Comparison of ENCODE assay signal across 8 cellular contexts in genomic region chr16:715448-716249, GRCh38. TPM values are rescaled to one million over a fixed set of nuclear protein-coding genes. Genes with fewer than 3 reads are reported as not detected.
DNase-seq lines count a peak whose midpoint lies in the region; ATAC-seq and TF ChIP-seq lines count a peak whose summit lies in the region.

No MANE protein-coding gene starts in this region.

- no peaks in the 10 kb centered on the region for H4K20me1 ChIP-seq in OCI-LY7 (ENCODE audit: insufficient read depth, low read length)

- peaks cover 10% of the 10 kb centered on the region for H3K27me3 ChIP-seq in effector memory CD4-positive, alpha-beta T cell (replicated peaks; ENCODE audit: control insufficient read depth, insufficient read depth, low read length, poor library complexity, severe bottlenecking)

- no peaks in the 10 kb centered on the region for H3K9me3 Mint-ChIP-seq in nephron

- H3K9me3 ChIP-seq in OCI-LY7 (ENCODE audit: low read length) = no peaks in the 10 kb centered on the region
- H3K9me3 ChIP-seq in effector memory CD4-positive, alpha-beta T cell (ENCODE audit: control insufficient read depth, low read length) = no peaks in the 10 kb centered on the region

- H3K36me3 Mint-ChIP-seq in nephron (ENCODE audit: low read depth) = no peaks in the 10 kb centered on the region

- in situ Hi-C loops in GM18951 (cut with MboI; ENCODE audit: low sequenced_read_pairs, unreplicated experiment) = loop anchor here (10.0 kb wide), 1 partner anchor 69 kb away; the partner anchor contains the start of genes CHTF18 and RPUSD1

- H3K4me1 Mint-ChIP-seq in nephron = peaks cover 15% of the 10 kb centered on the region

- peak overlapping the region; percentile 65 for H3K4me3 ChIP-seq in OCI-LY7 (ENCODE audit: low read depth, low read length, poor library complexity, severe bottlenecking)
- H3K4me3 ChIP-seq in effector memory CD4-positive, alpha-beta T cell (ENCODE audit: insufficient read depth, low read depth, low read length, poor library complexity, severe bottlenecking) = peak overlapping the region; percentile 53

- ATAC-seq in GM21447 (IDR thresholded peaks at IDR 0.05; ENCODE audit: unreplicated experiment) (no peak), GM21423 (IDR thresholded peaks at IDR 0.05; ENCODE audit: unreplicated experiment) (no peak)

- no peak overlapping the region for H2AFZ ChIP-seq in OCI-LY7 (ENCODE audit: low read length)

- no peaks in the 10 kb centered on the region for H3K79me2 ChIP-seq in OCI-LY7 (ENCODE audit: insufficient read depth, low read depth, low read length)

- H3K4me1 ChIP-seq in OCI-LY7 (ENCODE audit: insufficient read depth, low read length, poor library complexity, severe bottlenecking) = peaks cover 36% of the 10 kb centered on the region
- H3K4me1 ChIP-seq in effector memory CD4-positive, alpha-beta T cell (ENCODE audit: control insufficient read depth, insufficient read depth, low read length, poor library complexity, severe bottlenecking) = peaks cover 18% of the 10 kb centered on the region

- intact Hi-C loops in OCI-LY7 (cut with micrococcal nuclease; ENCODE audit: unreplicated experiment) = no loop called here

- no peaks in the 10 kb centered on the region for H3K36me3 ChIP-seq in OCI-LY7 (ENCODE audit: insufficient read depth, low read length)
- H3K36me3 ChIP-seq in effector memory CD4-positive, alpha-beta T cell (ENCODE audit: control insufficient read depth, insufficient read depth, low read length) = no peaks in the 10 kb centered on the region

- no TSS peak for BruUV-seq in OCI-LY7 (replicated peaks; lab: Mats Ljungman, UMichigan)

- POLR2A ChIA-PET in OCI-LY7 (lab: Charles Lee) = interaction anchor here (0.6 to 2.0 kb wide), 4 partner anchors 12 to 996 kb away, joined by 3 to 8 read pairs (median 4); partner anchors contain the start of genes CHTF18 and RPUSD1

- peak overlapping the region; percentile 78 to 80 (median 78) for H3K4me3 Mint-ChIP-seq in nephron

- peaks cover 26% of the 10 kb centered on the region for H3K27me3 Mint-ChIP-seq in nephron (ENCODE audit: low read depth)

- H3K4me2 ChIP-seq in OCI-LY7 (ENCODE audit: low read length) = peak overlapping the region; percentile 69

- peak; percentile 7 for TF ChIP-seq POLR2A in GM18951 (IDR thresholded peaks at IDR 0.05; ENCODE audit: extremely low read depth, insufficient read depth, insufficient read length)

- H3K27ac Mint-ChIP-seq in nephron = no peak overlapping the region

- peak; percentile 54 for TF ChIP-seq CTCF in OCI-LY7 (conservative IDR thresholded peaks at IDR 0.05; ENCODE audit: low read length)
- TF ChIP-seq CTCF in nephron (IDR thresholded peaks at IDR 0.05; ENCODE audit: unreplicated experiment in 3 of 3) = peak in 1 of 3 experiments; percentile 17

- peak; percentile 19 for DNase-seq in CD1c-positive myeloid dendritic cell (ENCODE audit: extremely low spot score)
- DNase-seq in OCI-LY7 (ENCODE audit: low spot score) = peak; percentile 56
- no peak for DNase-seq in effector memory CD4-positive, alpha-beta T cell
- no peak for DNase-seq in NCI-H2029 (lab: John Stamatoyannopoulos, UW)

- CTCF ChIA-PET in OCI-LY7 (lab: Charles Lee; ENCODE audit: unreplicated experiment) = interaction anchor here (0.6 to 1.0 kb wide), 5 partner anchors 33 to 261 kb away, joined by 3 to 16 read pairs (median 4); partner anchors contain the start of genes CHTF18 and RPUSD1

- no peak overlapping the region for H3K27ac ChIP-seq in OCI-LY7 (ENCODE audit: low read depth, low read length, poor library complexity, severe bottlenecking)
- no peak overlapping the region for H3K27ac ChIP-seq in effector memory CD4-positive, alpha-beta T cell (ENCODE audit: insufficient read depth, low read length, poor library complexity, severe bottlenecking)

- no peaks in the 10 kb centered on the region for H3K9me2 ChIP-seq in OCI-LY7 (ENCODE audit: insufficient read depth, low read length)

RNA-seq across cellular contexts. Expression of gene METRN, which starts 0.7 kb away (rescaled TPM):
- 9.5 and 15.9 TPM in 2 replicates for total RNA-seq in OCI-LY7 (2014; rRNA removed; shearing (Covaris generic))
- total RNA-seq in OCI-LY7 (2022) = 12.2 and 14.4 TPM in 2 replicates

RNA-seq across cellular contexts. Expression of gene ANTKMT, which starts 5.3 kb away (rescaled TPM):
- total RNA-seq in OCI-LY7 (2014; rRNA removed; shearing (Covaris generic)) = 44.8 and 51.3 TPM in 2 replicates
- total RNA-seq in OCI-LY7 (2022) = 45.5 and 46.5 TPM in 2 replicates

RNA-seq across cellular contexts. Expression of gene FBXL16, which starts 10.0 kb away (rescaled TPM):
- 0.16 and 0.28 TPM in 2 replicates for total RNA-seq in OCI-LY7 (2014; rRNA removed; shearing (Covaris generic))
- total RNA-seq in OCI-LY7 (2022) = 0.42 and 0.52 TPM in 2 replicates

RNA-seq across cellular contexts. Expression of gene CCDC78, which starts 10.6 kb away (rescaled TPM):
- 25.8 and 35.9 TPM in 2 replicates for total RNA-seq in OCI-LY7 (2014; rRNA removed; shearing (Covaris generic))
- 52.6 and 57.9 TPM in 2 replicates for total RNA-seq in OCI-LY7 (2022)

RNA-seq across cellular contexts. Expression of gene HAGHL, which starts 11.3 kb away (rescaled TPM):
- total RNA-seq in OCI-LY7 (2014; rRNA removed; shearing (Covaris generic)) = 28.1 and 30.8 TPM in 2 replicates
- total RNA-seq in OCI-LY7 (2022) = 56.3 and 57.9 TPM in 2 replicates

Comparison
In these comparisons a context has a peak if more than half of its experiments do, and no peak if none do; other contexts are left out.
1. DNase-seq: peak in CD1c-positive myeloid dendritic cell (single experiment) and OCI-LY7 (single experiment); none in effector memory CD4-positive, alpha-beta T cell (0 of 3) and NCI-H2029 (single experiment).